ENCODE assay signal across 27 cellular contexts in the genomic region with DNA sequence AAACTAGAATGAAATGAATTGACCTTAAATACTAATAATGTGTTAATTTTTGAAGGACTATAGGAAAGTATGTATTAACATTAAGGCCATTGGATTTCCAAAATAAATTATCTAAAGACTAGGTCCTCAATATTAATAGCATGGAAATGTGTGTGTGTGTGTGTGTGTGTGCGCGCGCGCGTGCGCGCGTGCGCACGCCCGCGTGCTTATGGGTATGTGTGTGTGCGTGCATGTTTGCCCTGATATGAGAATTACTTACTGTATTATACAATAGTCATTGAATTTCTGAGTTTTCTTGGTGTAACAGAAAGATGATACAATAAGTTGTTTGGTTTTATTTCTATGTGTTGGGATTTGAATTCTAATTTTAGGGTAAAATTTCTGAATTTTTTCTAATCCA.
"Had no signal": no experiment of that assay in that cellular context is flagged by ENCODE, and none has a peak within 500 bp of the region (broad histone marks: within the 10 kb centered on the region; RNA-seq: fewer than 3 reads in every experiment).

No MANE protein-coding gene starts in this region.

- H3K27ac ChIP-seq: stomach, suprapubic skin, testis, thyroid gland, tibial nerve, transverse colon, upper lobe of left lung, upper lobe of right lung, uterus, vagina had no signal

- H3K9me3 ChIP-seq: stomach, suprapubic skin, testis, thoracic aorta, thyroid gland, tibial artery, tibial nerve, transverse colon, upper lobe of left lung, upper lobe of right lung, uterus, vagina had no signal

- H3K4me1 ChIP-seq: stomach, testis, thyroid gland, transverse colon, upper lobe of left lung, upper lobe of right lung, uterus, vagina had no signal

- H3K36me3 ChIP-seq: stomach, suprapubic skin, thoracic aorta, thyroid gland, tibial artery, tibial nerve, transverse colon, upper lobe of left lung, upper lobe of right lung, uterus, vagina had no signal

- H3K27me3 ChIP-seq: stomach, suprapubic skin, testis, thyroid gland, tibial artery, tibial nerve, transverse colon, upper lobe of left lung, upper lobe of right lung, uterus, vagina had no signal

- H3K4me3 ChIP-seq: stomach, suprapubic skin, testis, thoracic aorta, thyroid gland, tibial artery, tibial nerve, transverse colon, upper lobe of left lung, upper lobe of right lung, uterus, vagina had no signal

- FAIRE-seq: urothelium cell line had no signal

- DNase-seq: stimulated activated CD4-positive, alpha-beta T cell treated with anti-CD3 and anti-CD28 coated beads, Interleukin-2, amount 100 ng/mL, for 48 hours; stimulated activated CD4-positive, alpha-beta T cell treated with anti-CD3 and anti-CD28 coated beads, Interleukin-4, amount 100 ng/mL, for 1 hour; stimulated activated CD4-positive, alpha-beta T cell treated with anti-CD3 and anti-CD28 coated beads, Interleukin-4, amount 100 ng/mL, for 24 hours; stimulated activated CD4-positive, alpha-beta T cell treated with anti-CD3 and anti-CD28 coated beads, Interleukin-4, amount 100 ng/mL, for 4 hours; stimulated activated CD8-positive, alpha-beta memory T cell treated with anti-CD3 and anti-CD28 coated beads, Interleukin-4, amount 100 ng/mL, for 48 hours; stimulated activated naive B cell treated with anti-CD40 and anti-IgM and Interleukin-4, amounts not matched to agents 10 μg/mL and 1 μg/mL and 100 μg/mL, for 72 hours; stimulated activated naive CD4-positive, alpha-beta T cell; stimulated activated naive CD4-positive, alpha-beta T cell treated with Interleukin-2 at 50 U/mL for 16 hours; stimulated activated naive CD8-positive, alpha-beta T cell treated with anti-CD3 and anti-CD28 coated beads, Interleukin-15, amount 100 ng/mL, for 72 hours; stimulated activated naive CD8-positive, alpha-beta T cell treated with anti-CD3 and anti-CD28 coated beads, Interleukin-15, Interleukin-2, amounts not matched to agents 100 U/mL and 50 U/mL, for 24 hours; stomach; substantia nigra; testis; thyroid gland; tibial artery; transverse colon; trophoblast cell; upper lobe of right lung; uterus had no signal

- ATAC-seq: stimulated activated effector memory CD8-positive, alpha-beta T cell treated with anti-CD3 and anti-CD28 coated beads, Interleukin-12 subunit alpha, Interleukin-12 subunit beta, amount 100 ng/mL, for 72 hours; stimulated activated memory B cell treated with anti-CD40 and anti-IgM and Interleukin-4, amounts not matched to agents 10 μg/mL and 1 μg/mL and 100 μg/mL, for 72 hours; stimulated activated naive B cell treated with anti-CD40 and anti-IgM and Interleukin-4, amounts not matched to agents 10 μg/mL and 1 μg/mL and 100 μg/mL, for 72 hours; stimulated activated naive CD8-positive, alpha-beta T cell treated with anti-CD3 and anti-CD28 coated beads, Interleukin-15, amount 100 ng/mL, for 72 hours; stimulated activated naive CD8-positive, alpha-beta T cell treated with anti-CD3 and anti-CD28 coated beads, Interleukin-15, Interleukin-2, amounts not matched to agents 100 U/mL and 50 U/mL, for 24 hours; upper lobe of right lung had no signal
